In the genomic region with DNA sequence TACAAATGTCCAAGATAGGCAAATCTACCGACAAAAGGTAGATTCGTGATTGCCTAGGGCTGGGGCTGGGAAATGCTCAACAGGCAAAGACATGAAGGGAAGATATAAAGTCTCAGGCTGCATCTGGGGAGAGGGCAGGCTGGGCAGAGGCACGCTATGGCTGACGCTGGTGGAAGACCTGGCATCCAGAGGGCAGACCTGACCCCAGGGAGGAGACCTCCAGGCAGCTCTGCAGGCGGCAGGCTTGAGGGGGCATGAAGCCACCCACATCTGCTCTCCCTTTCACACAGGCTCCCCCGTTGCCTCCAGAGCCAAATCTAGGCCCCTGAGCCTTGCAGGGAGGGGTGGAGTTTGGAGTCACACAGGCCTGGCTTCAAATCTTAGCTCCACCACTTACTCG, we compare ENCODE assay signal across 1 cellular context.
TF ChIP-seq lines count a peak whose summit lies in the region.

No MANE protein-coding gene starts in this region.

TF ChIP-seq in HepG2, 621 proteins besides CTCF, POLR2A, EP300 and RAD21:
- TF ChIP-seq ZNF75D (CRISPR knock-in tag; IDR thresholded peaks at IDR 0.05; ENCODE audit: borderline replicate concordance) (no peak), RXRB (CRISPR knock-in tag; IDR thresholded peaks at IDR 0.05; ENCODE audit: borderline replicate concordance) (no peak), ZNF207 (IDR thresholded peaks at IDR 0.05; ENCODE audit: borderline replicate concordance) (no peak), MAF1 (CRISPR knock-in tag; IDR thresholded peaks at IDR 0.05; ENCODE audit: borderline replicate concordance) (no peak), FIP1L1 (IDR thresholded peaks at IDR 0.05; ENCODE audit: borderline replicate concordance, insufficient read depth, low read depth, low read length) (no peak), RBM39 (IDR thresholded peaks at IDR 0.05; ENCODE audit: low read depth, low read length, poor library complexity, severe bottlenecking) (no peak), SIX1 (CRISPR knock-in tag; IDR thresholded peaks at IDR 0.05; ENCODE audit: borderline replicate concordance) (no peak), SP5 (CRISPR knock-in tag; IDR thresholded peaks at IDR 0.05; ENCODE audit: borderline replicate concordance, low read depth) (no peak), MAFF (IDR thresholded peaks at IDR 0.05; ENCODE audit: low read depth, low read length) (no peak), HMG20B (CRISPR knock-in tag; conservative IDR thresholded peaks at IDR 0.05) (no peak), BRD4 (CRISPR knock-in tag; IDR thresholded peaks at IDR 0.05) (no peak), ZNF451 (CRISPR knock-in tag; IDR thresholded peaks at IDR 0.05) (no peak), TSC22D2 (CRISPR knock-in tag; IDR thresholded peaks at IDR 0.05; ENCODE audit: borderline replicate concordance) (no peak), STAG1 (CRISPR knock-in tag; IDR thresholded peaks at IDR 0.05) (no peak), NONO (IDR thresholded peaks at IDR 0.05) (no peak), NONO (CRISPR knock-in tag; conservative IDR thresholded peaks at IDR 0.05) (no peak)
- TF ChIP-seq, protein P1, sequence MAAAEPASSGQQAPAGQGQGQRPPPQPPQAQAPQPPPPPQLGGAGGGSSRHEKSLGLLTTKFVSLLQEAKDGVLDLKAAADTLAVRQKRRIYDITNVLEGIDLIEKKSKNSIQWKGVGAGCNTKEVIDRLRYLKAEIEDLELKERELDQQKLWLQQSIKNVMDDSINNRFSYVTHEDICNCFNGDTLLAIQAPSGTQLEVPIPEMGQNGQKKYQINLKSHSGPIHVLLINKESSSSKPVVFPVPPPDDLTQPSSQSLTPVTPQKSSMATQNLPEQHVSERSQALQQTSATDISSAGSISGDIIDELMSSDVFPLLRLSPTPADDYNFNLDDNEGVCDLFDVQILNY (CRISPR knock-in tag; conservative IDR thresholded peaks at IDR 0.05): no peak
- TF ChIP-seq, protein P2, sequence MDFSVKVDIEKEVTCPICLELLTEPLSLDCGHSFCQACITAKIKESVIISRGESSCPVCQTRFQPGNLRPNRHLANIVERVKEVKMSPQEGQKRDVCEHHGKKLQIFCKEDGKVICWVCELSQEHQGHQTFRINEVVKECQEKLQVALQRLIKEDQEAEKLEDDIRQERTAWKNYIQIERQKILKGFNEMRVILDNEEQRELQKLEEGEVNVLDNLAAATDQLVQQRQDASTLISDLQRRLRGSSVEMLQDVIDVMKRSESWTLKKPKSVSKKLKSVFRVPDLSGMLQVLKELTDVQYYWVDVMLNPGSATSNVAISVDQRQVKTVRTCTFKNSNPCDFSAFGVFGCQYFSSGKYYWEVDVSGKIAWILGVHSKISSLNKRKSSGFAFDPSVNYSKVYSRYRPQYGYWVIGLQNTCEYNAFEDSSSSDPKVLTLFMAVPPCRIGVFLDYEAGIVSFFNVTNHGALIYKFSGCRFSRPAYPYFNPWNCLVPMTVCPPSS (IDR thresholded peaks at IDR 0.05): no peak
